Comparison of ENCODE assay signal across 8 cellular contexts in the genomic region with DNA sequence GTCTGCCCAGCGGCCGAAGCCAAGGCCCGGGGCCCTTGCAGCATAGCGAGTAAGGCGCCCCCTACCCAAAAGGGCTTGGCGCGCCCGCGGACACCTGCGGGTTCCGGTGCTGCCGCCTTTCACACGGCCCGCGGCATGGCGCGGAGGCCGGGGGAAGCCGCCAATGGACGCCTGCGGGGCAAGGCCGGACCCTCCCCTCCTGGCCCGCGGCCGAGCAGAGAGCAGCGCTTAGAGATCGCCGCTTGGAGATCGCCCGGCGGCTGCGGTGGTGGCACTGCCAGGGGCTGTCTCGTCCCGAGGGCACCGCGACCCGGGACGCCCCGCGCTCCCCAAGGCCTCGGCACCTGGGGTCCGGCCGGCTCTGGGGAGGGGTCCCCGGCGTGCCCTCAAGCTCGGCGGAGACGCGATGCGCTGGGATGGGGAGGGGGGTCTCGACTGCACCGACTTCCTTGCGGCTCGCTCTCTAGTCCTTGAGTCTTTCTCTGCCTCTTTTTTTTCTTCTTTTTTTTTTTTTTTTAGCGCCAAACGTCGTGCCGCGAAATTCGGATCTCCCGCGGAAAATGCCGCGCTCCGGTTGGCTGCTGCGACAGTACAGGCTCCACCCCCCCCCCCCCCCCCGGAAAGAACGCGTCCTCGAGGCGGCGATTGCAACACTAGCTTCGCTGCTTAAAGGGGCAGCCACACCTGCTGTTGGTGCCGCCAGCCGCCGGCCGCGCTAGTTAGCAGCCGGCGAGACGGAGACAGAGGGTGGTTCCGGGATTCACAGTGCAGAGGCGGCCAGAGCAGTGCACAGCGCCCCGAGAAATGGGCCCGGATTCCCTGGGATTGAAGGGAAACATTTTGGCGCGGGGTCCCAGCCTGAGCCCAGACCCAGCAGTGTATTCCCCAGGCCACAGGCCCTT. TPM values are rescaled to one million over a fixed set of nuclear protein-coding genes. Genes with fewer than 3 reads are reported as not detected.
DNase-seq lines count a peak whose midpoint lies in the region; ATAC-seq, FAIRE-seq and TF ChIP-seq lines count a peak whose summit lies in the region.

A gene with protein sequence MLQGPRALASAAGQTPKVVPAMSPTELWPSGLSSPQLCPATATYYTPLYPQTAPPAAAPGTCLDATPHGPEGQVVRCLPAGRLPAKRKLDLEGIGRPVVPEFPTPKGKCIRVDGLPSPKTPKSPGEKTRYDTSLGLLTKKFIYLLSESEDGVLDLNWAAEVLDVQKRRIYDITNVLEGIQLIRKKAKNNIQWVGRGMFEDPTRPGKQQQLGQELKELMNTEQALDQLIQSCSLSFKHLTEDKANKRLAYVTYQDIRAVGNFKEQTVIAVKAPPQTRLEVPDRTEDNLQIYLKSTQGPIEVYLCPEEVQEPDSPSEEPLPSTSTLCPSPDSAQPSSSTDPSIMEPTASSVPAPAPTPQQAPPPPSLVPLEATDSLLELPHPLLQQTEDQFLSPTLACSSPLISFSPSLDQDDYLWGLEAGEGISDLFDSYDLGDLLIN (minus strand): TSS at position 484 of the 902 bp plus-strand sequence. CDS start 440 bp downstream, at position 44.

- H3K79me2 ChIP-seq in SK-N-SH (ENCODE audit: insufficient read depth) = no peaks in the 10 kb centered on the region

- TF ChIP-seq POLR2A in NB4 (IDR thresholded peaks at IDR 0.05; ENCODE audit: extremely low read depth, insufficient read length) (peak; percentile 44), ovary (IDR thresholded peaks at IDR 0.05) (no peak), thyroid gland (IDR thresholded peaks at IDR 0.05) (no peak)

- no peak for FAIRE-seq in D721Med (lab: Jason Lieb, UNC)

- intact Hi-C loops in ovary (cut with DNase I) = loop anchor here in 1 of 4 donors (10.0 kb wide), 1 partner anchor 186 kb away; the partner anchor contains the start of gene HNRNPR
- intact Hi-C loops in thyroid gland (cut with DNase I) = loop anchor here (10.0 kb wide), 1 partner anchor 106 kb away; the partner anchor contains the start of gene TCEA3

- H3K36me3 ChIP-seq in SK-N-SH (replicated peaks in 1 of 2; ENCODE audit: control insufficient read depth in 1 of 2, insufficient read depth in 2 of 2, low read length in 1 of 2) (no peaks in the 10 kb centered on the region), ovary (no peaks in the 10 kb centered on the region), thyroid gland (no peaks in the 10 kb centered on the region)

- POLR2A ChIA-PET in SK-N-SH (lab: Yijun Ruan, JAX) = interaction anchor here (0.7 to 3.5 kb wide), 5 partner anchors 9 to 187 kb away, joined by 4 to 18 read pairs (median 7); partner anchors contain the start of genes HNRNPR and ID3

- DNase-seq in D721Med (ENCODE audit: insufficient read length, low spot score) (peak; percentile 72), NB4 (ENCODE audit: low read depth) (peak; percentile 93), SK-N-SH (peak; percentile 94), glutamatergic neuron (peak; percentile 79), ovary (peak; percentile 80 to 87 (median 87)), thyroid gland (peak; percentile 86 to 87)
- peak; percentile 79 for DNase-seq in activated naive CD4-positive, alpha-beta T cell treated with anti-CD3 and anti-CD28 coated beads, Interleukin-2, amount 50 U/mL, for 16 hours

- peak within 1 kb of the TSS; percentile 97 for H2AFZ ChIP-seq in SK-N-SH (ENCODE audit: low read depth)

- peaks cover 11% of the 10 kb centered on the region for H3K27me3 Mint-ChIP-seq in glutamatergic neuron (ENCODE audit: unreplicated experiment)

- no peak for TF ChIP-seq RAD21 in SK-N-SH (IDR thresholded peaks at IDR 0.05; ENCODE audit: low read length)

- peak; percentile 42 for ATAC-seq in GM21529 (IDR thresholded peaks at IDR 0.05; ENCODE audit: unreplicated experiment)

- H3K4me3 ChIP-seq in NB4 (ENCODE audit: low read depth, low read length) (peak within 1 kb of the TSS; percentile 64), SK-N-SH (ENCODE audit: low read depth in 2 of 2, low read length in 1 of 2) (peak within 1 kb of the TSS; percentile 67 to 74), ovary (peak within 1 kb of the TSS; percentile 39), thyroid gland (replicated peaks in 1 of 3) (peak within 1 kb of the TSS in 1 of 3 donors; percentile 37)

- H3K27me3 ChIP-seq in SK-N-SH (ENCODE audit: insufficient read depth) (no peaks in the 10 kb centered on the region), ovary (no peaks in the 10 kb centered on the region), thyroid gland (no peaks in the 10 kb centered on the region)

- H3K4me1 Mint-ChIP-seq in glutamatergic neuron (ENCODE audit: low read depth, unreplicated experiment) = peaks cover 11% of the 10 kb centered on the region

- peak within 1 kb of the TSS; percentile 65; the same call in 1 of the 2 replicates for H3K9ac ChIP-seq in SK-N-SH

- no peaks in the 10 kb centered on the region for H3K36me3 Mint-ChIP-seq in glutamatergic neuron (ENCODE audit: unreplicated experiment)

- no peaks in the 10 kb centered on the region for H3K9me3 ChIP-seq in SK-N-SH
- H3K9me3 ChIP-seq in ovary = no peaks in the 10 kb centered on the region
- no peaks in the 10 kb centered on the region for H3K9me3 ChIP-seq in thyroid gland

- TF ChIP-seq EP300 in SK-N-SH (IDR thresholded peaks at IDR 0.05; ENCODE audit: borderline replicate concordance in 1 of 2, low read depth in 1 of 2, low read length in 1 of 2) (no peak), ovary (IDR thresholded peaks at IDR 0.05) (no peak)

- no peak for TF ChIP-seq CTCF in D721Med (IDR thresholded peaks at IDR 0.05; ENCODE audit: insufficient read depth, missing control alignments)
- no peak for TF ChIP-seq CTCF in NB4 (IDR thresholded peaks at IDR 0.05; ENCODE audit: low read depth, low read length)
- TF ChIP-seq CTCF in SK-N-SH (IDR thresholded peaks at IDR 0.05) = 0 out of 2 replicates have a peak, but pooled peaks have one; percentile 13
- no peak for TF ChIP-seq CTCF in glutamatergic neuron (IDR thresholded peaks at IDR 0.05; ENCODE audit: partially characterized antibody, unreplicated experiment)
- no peak for TF ChIP-seq CTCF in ovary (IDR thresholded peaks at IDR 0.05)
- TF ChIP-seq CTCF in thyroid gland (IDR thresholded peaks at IDR 0.05) = peak in 1 of 6 experiments; percentile 21

- 0% methylated on average over 29 of the region's 88 CpGs for WGBS in SK-N-SH (ENCODE audit: low lambda C conversion rate)
- 1% methylated on average over 49 to 87 of the region's 88 CpGs for WGBS in ovary, 3 donors
- 0 to 1% methylated on average over 45 to 52 of the region's 88 CpGs for WGBS in thyroid gland, 2 donors

- H3K9me2 ChIP-seq in SK-N-SH = no peaks in the 10 kb centered on the region

- H4K20me1 ChIP-seq in SK-N-SH (ENCODE audit: insufficient read depth) = no peaks in the 10 kb centered on the region

- peak within 1 kb of the TSS in 1 of 2 experiments; percentile 98; a peak in 2 of 4 replicates for H3K27ac ChIP-seq in SK-N-SH (ENCODE audit: low read depth in 2 of 2, low read length in 1 of 2)
- H3K27ac ChIP-seq in ovary = no peak within 1 kb of the TSS
- H3K27ac ChIP-seq in thyroid gland = no peak within 1 kb of the TSS

- H3K9me3 Mint-ChIP-seq in glutamatergic neuron (ENCODE audit: unreplicated experiment) = peaks cover 5% of the 10 kb centered on the region

- H3F3A ChIP-seq in SK-N-SH (replicated peaks; ENCODE audit: insufficient read depth) = peaks cover 18% of the 10 kb centered on the region

- peak within 1 kb of the TSS; percentile 99 for H3K4me2 ChIP-seq in SK-N-SH

- CTCF ChIA-PET in SK-N-SH (lab: Yijun Ruan, JAX) = interaction anchor here (1.0 to 29.7 kb wide), 8 partner anchors 9 to 107 kb away, joined by 3 to 503 read pairs (median 10); partner anchors contain the start of gene ID3

- H3K4me3 Mint-ChIP-seq in glutamatergic neuron (ENCODE audit: unreplicated experiment) = peak within 1 kb of the TSS; percentile 92

- peaks cover 11 to 34% of the 10 kb centered on the region in 2 experiments; a peak in 3 of 4 replicates for H3K4me1 ChIP-seq in SK-N-SH (ENCODE audit: control insufficient read depth in 1 of 2, insufficient read depth in 2 of 2, low read depth in 1 of 2, low read length in 1 of 2)
- peaks cover 9% of the 10 kb centered on the region for H3K4me1 ChIP-seq in ovary (ENCODE audit: insufficient read depth)
- H3K4me1 ChIP-seq in thyroid gland = peaks cover 13 to 37% of the 10 kb centered on the region in 2 donors

- H3K27ac Mint-ChIP-seq in glutamatergic neuron (ENCODE audit: unreplicated experiment) = peak within 1 kb of the TSS; percentile 82

TF ChIP-seq in SK-N-SH, 30 proteins besides CTCF, POLR2A, EP300 and RAD21 (continues in another document):
- TF ChIP-seq, protein P1, sequence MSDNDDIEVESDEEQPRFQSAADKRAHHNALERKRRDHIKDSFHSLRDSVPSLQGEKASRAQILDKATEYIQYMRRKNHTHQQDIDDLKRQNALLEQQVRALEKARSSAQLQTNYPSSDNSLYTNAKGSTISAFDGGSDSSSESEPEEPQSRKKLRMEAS (IDR thresholded peaks at IDR 0.05; ENCODE audit: low read depth) = peak; percentile 86
- TF ChIP-seq NFIC (IDR thresholded peaks at IDR 0.05; ENCODE audit: borderline replicate concordance) (peak; percentile 41; the same call in 1 of the 2 replicates), FOXM1 (IDR thresholded peaks at IDR 0.05; ENCODE audit: low read depth) (peak; percentile 58; the same call in 1 of the 2 replicates), POLR2AphosphoS5 (IDR thresholded peaks at IDR 0.05; ENCODE audit: low read depth, low read length) (peak; percentile 5; the same call in 1 of the 2 replicates), MEF2A (IDR thresholded peaks at IDR 0.05; ENCODE audit: borderline replicate concordance, low read depth) (0 out of 2 replicates have a peak, but pooled peaks have one; percentile 7), MXI1 (IDR thresholded peaks at IDR 0.05; ENCODE audit: low read depth, low read length) (peak; percentile 78), ELF1 (IDR thresholded peaks at IDR 0.05) (peak; percentile 59), TAF1 (IDR thresholded peaks at IDR 0.05; ENCODE audit: borderline replicate concordance, low read depth, low read length) (peak; percentile 32; the same call in 1 of the 2 replicates), CHD2 (IDR thresholded peaks at IDR 0.05; ENCODE audit: low read length, partially characterized antibody) (no peak)

RNA-seq across cellular contexts. Expression of the gene that starts here (rescaled TPM):
- polyA plus RNA-seq in SK-N-SH (2012; rRNA removed) (0.43 and 0.44 TPM in 2 replicates), ovary (under 1 TPM; 0.08 to 0.13 TPM)
- polyA plus RNA-seq in SK-N-SH (2012; cell fraction: cytosol; rRNA removed) = 0.30 and 0.47 TPM in 2 replicates
- polyA plus RNA-seq in SK-N-SH (2012; cell fraction: nucleus; rRNA removed) = 1.1 and 1.7 TPM in 2 replicates
- total RNA-seq in glutamatergic neuron (ENCODE audit: unreplicated experiment) (5.4 TPM), ovary (1 to 10 TPM in 1 of 7 donors, under 1 TPM in 4, not detected in 2; under 0.01 to 1.1 (median 0.23) TPM), thyroid gland (under 1 TPM in 3 of 4 donors, not detected in 1; 0.10 to 0.27 (median 0.17) TPM)

Comparison
In these comparisons a context has a peak if more than half of its experiments do, and no peak if none do; other contexts are left out.
1. Peak in DNase-seq in thyroid gland; RNA of the gene not detected or under 1 TPM.